8 cellular contexts compared by ENCODE assay signal in genomic region chr22:45553333-45554039, GRCh38. TPM values are rescaled to one million over a fixed set of nuclear protein-coding genes. Genes with fewer than 3 reads are reported as not detected.
A peak's percentile ranks its signal among the peaks of the same experiment; 100 is the strongest.
DNase-seq lines count a peak whose midpoint lies in the region; ATAC-seq and TF ChIP-seq lines count a peak whose summit lies in the region.

No MANE protein-coding gene starts in this region.

- DNase-seq in NCI-H128 (lab: John Stamatoyannopoulos, UW; ENCODE audit: unreplicated experiment) = peak; percentile 53
- DNase-seq in T-helper 9 cell = peak; percentile 16
- DNase-seq in T47D (ENCODE audit: low read depth in 1 of 2, low spot score in 1 of 2) = peak; percentile 79 to 80
- DNase-seq in iPS-NIHi7 (ENCODE audit: extremely low spot score) = peak; percentile 95

- H3K9me3 ChIP-seq in skeletal muscle tissue (ENCODE audit: control insufficient read depth in 3 of 3, low read length in 3 of 3) = no peaks in the 10 kb centered on the region

- H3K27me3 ChIP-seq in skeletal muscle tissue (ENCODE audit: control insufficient read depth in 3 of 3, insufficient read depth in 3 of 3, low read length in 3 of 3) = peaks cover 0 to 9% (median 4%) of the 10 kb centered on the region in 3 donors

- no peak overlapping the region for H3K4me3 ChIP-seq in skeletal muscle tissue (ENCODE audit: low read length in 3 of 3)

- H3K27ac ChIP-seq in skeletal muscle tissue (ENCODE audit: low read depth, low read length) = peak overlapping the region; percentile 66

- in situ Hi-C loops in T47D (cut with HindIII; ENCODE audit: low pct_unique_long_range_greater_than_20kb, low sequenced_read_pairs) = no loop called here

- peak overlapping the region in 1 of 3 donors; percentile 33 for H3K9ac ChIP-seq in skeletal muscle tissue (ENCODE audit: low read depth in 1 of 3, low read length in 3 of 3)

- H3K4me1 ChIP-seq in skeletal muscle tissue (ENCODE audit: control insufficient read depth in 3 of 3, insufficient read depth in 3 of 3, low read length in 3 of 3) = peaks cover 41 to 45% (median 42%) of the 10 kb centered on the region in 3 donors

- ATAC-seq in HG03025 (IDR thresholded peaks at IDR 0.05; ENCODE audit: low FRiP score, unreplicated experiment) = no peak
- ATAC-seq in HG03432 (IDR thresholded peaks at IDR 0.05; ENCODE audit: unreplicated experiment) = no peak

- TF ChIP-seq CTCF in GM12872 (IDR thresholded peaks at IDR 0.05; ENCODE audit: insufficient read depth, low read depth, low read length) = peak; percentile 92

- peaks cover 0 to 2% (median 0%) of the 10 kb centered on the region in 3 donors for H3K36me3 ChIP-seq in skeletal muscle tissue (ENCODE audit: control insufficient read depth in 3 of 3, insufficient read depth in 3 of 3, low read length in 3 of 3)

RNA-seq across cellular contexts. Expression of gene FBLN1, which starts 50.8 kb away (rescaled TPM):
- total RNA-seq in skeletal muscle tissue = 105 TPM

Comparison
In these comparisons a context has a peak if more than half of its experiments do, and no peak if none do; other contexts are left out.
1. DNase-seq: peak in every context shown above with its lines; median percentile 95 in iPS-NIHi7; 80 in T47D; 53 in NCI-H128; 16 in T-helper 9 cell.